In genomic region chr1:15062479-15063099, GRCh38 we compare ENCODE assay signal across 10 cellular contexts.
A peak's percentile ranks its signal among the peaks of the same experiment; 100 is the strongest.
DNase-seq lines count a peak whose midpoint lies in the region; ATAC-seq, FAIRE-seq and TF ChIP-seq lines count a peak whose summit lies in the region.
"Had no signal": no experiment of that assay in that cellular context is flagged by ENCODE, and none has a peak within 500 bp of the region (broad histone marks: within the 10 kb centered on the region; RNA-seq: fewer than 3 reads in every experiment).

No MANE protein-coding gene starts in this region.

- H3K18ac ChIP-seq in H9 (ENCODE audit: insufficient read length, low read depth, low read length), result no peak overlapping the region

- no peak overlapping the region for H2BK15ac ChIP-seq in H9 (ENCODE audit: low read depth, low read length)

- no peak overlapping the region for H2BK20ac ChIP-seq in H9 (ENCODE audit: low read depth, low read length, poor library complexity, severe bottlenecking)

- peaks cover 4 to 5% of the 10 kb centered on the region in 2 experiments; a peak in 4 of 5 replicates for H3K9me3 Mint-ChIP-seq in H9

- no peak overlapping the region for H3T11ph ChIP-seq in H9 (ENCODE audit: low read length)

- H3K4me2 ChIP-seq in H9 (ENCODE audit: insufficient read depth, insufficient read length, low read length), result no peak overlapping the region

- TF ChIP-seq CTCF in AG09309 (IDR thresholded peaks at IDR 0.05; ENCODE audit: control insufficient read depth, insufficient read depth, low read depth, low read length, missing control alignments) (peak; percentile 39), H9 (conservative IDR thresholded peaks at IDR 0.05) (peak; percentile 78), WI38 (IDR thresholded peaks at IDR 0.05; ENCODE audit: low read depth, low read length) (peak; percentile 59), kidney (IDR thresholded peaks at IDR 0.05; ENCODE audit: borderline replicate concordance, extremely low read depth, insufficient read depth) (peak; percentile 24), lower leg skin (IDR thresholded peaks at IDR 0.05) (no peak)

- no CpG with 5 or more reads among the region's 6 CpGs for WGBS in H9 (ENCODE audit: extremely low coverage, insufficient read length, low lambda C conversion rate)
- WGBS in lower leg skin, 2 donors, result 91 to 98% methylated on average over 6 of the region's 6 CpGs

- DNase-seq in AG09309 (ENCODE audit: low read depth) (no peak), H9 (no peak), kidney (no peak), lower leg skin (ENCODE audit: low spot score in 2 of 2) (no peak), substantia nigra (lab: John Stamatoyannopoulos, UW) (no peak), NOMO-1 (lab: John Stamatoyannopoulos, UW; ENCODE audit: unreplicated experiment in 2 of 2) (no peak)
- DNase-seq: activated T-cell treated with anti-CD3 and anti-CD28 coated beads, Interleukin-2, amount 50 U/mL, for 72 hours; naive B cell had no signal

- no peak overlapping the region for H3K4me3 Mint-ChIP-seq in H9
- H3K4me3 Mint-ChIP-seq: activated T-cell treated with anti-CD3 and anti-CD28 coated beads, Interleukin-2, amount 50 U/mL, for 72 hours; naive B cell had no signal

- peaks cover 4 to 7% (median 5%) of the 10 kb centered on the region in 3 experiments for H3K36me3 Mint-ChIP-seq in H9 (ENCODE audit: insufficient read depth in 1 of 3, low read depth in 3 of 3)
- H3K36me3 Mint-ChIP-seq: naive B cell had no signal

- no peaks in the 10 kb centered on the region for H3K27me3 Mint-ChIP-seq in H9 (ENCODE audit: low read depth)

- no peak for TF ChIP-seq POLR2A in lower leg skin (IDR thresholded peaks at IDR 0.05)

- H3K27ac ChIP-seq in H9 (ENCODE audit: insufficient read length, low read depth, low read length) (no peak overlapping the region), kidney (ENCODE audit: low read depth in 2 of 2, low read length in 2 of 2) (no peak overlapping the region), substantia nigra (ENCODE audit: low read depth, low read length, poor library complexity, severe bottlenecking) (no peak overlapping the region)

- H3K9me3 ChIP-seq in H9 (ENCODE audit: control insufficient read depth, low read depth, low read length) (no peaks in the 10 kb centered on the region), kidney (ENCODE audit: control insufficient read depth in 1 of 2, low read length in 2 of 2) (no peaks in the 10 kb centered on the region)

- H3K36me3 ChIP-seq in kidney (ENCODE audit: control insufficient read depth in 1 of 2, insufficient read depth in 2 of 2, low read length in 2 of 2), result peaks cover 16 to 54% of the 10 kb centered on the region in 2 donors

- no peaks in the 10 kb centered on the region for H3K79me2 ChIP-seq in H9 (ENCODE audit: insufficient read depth, low read length)

- no peak overlapping the region for H3K4ac ChIP-seq in H9 (ENCODE audit: low read depth, low read length)

- no peaks in the 10 kb centered on the region for H3K23me2 ChIP-seq in H9 (ENCODE audit: insufficient read length, low read depth, low read length, poor library complexity, severe bottlenecking)

- H3K4me1 ChIP-seq in H9 (ENCODE audit: insufficient read depth, low read length), result no peaks in the 10 kb centered on the region
- peaks cover 0 to 2% of the 10 kb centered on the region in 2 donors for H3K4me1 ChIP-seq in kidney (ENCODE audit: control insufficient read depth in 1 of 2, insufficient read depth in 1 of 2, low read depth in 1 of 2, low read length in 2 of 2)

- no peak overlapping the region for H3K9ac ChIP-seq in H9 (ENCODE audit: extremely low read depth, insufficient read length, low read length)
- no peak overlapping the region for H3K9ac ChIP-seq in kidney (ENCODE audit: low read length in 2 of 2)

- H2BK5ac ChIP-seq in H9 (ENCODE audit: insufficient read length, low read length), result no peak overlapping the region

- intact Hi-C loops in kidney (cut with DNase I) (no loop called here), lower leg skin (cut with DNase I; ENCODE audit: low total_unique reads) (no loop called here)

- no peak for FAIRE-seq in kidney (lab: Jason Lieb, UNC)

- no peak overlapping the region for H4K8ac ChIP-seq in H9 (replicated peaks; ENCODE audit: insufficient read length, low read depth, low read length)

- no peaks in the 10 kb centered on the region for H3K27me3 ChIP-seq in H9 (ENCODE audit: insufficient read depth, low read length)

- H3K4me3 ChIP-seq in AG09309 (ENCODE audit: control insufficient read depth, low read depth, low read length), result no peak overlapping the region
- H3K4me3 ChIP-seq in WI38 (ENCODE audit: low read depth, low read length), result no peak overlapping the region
- H3K4me3 ChIP-seq in kidney (ENCODE audit: low read length in 2 of 2), result no peak overlapping the region
- no peak overlapping the region for H3K4me3 ChIP-seq in lower leg skin (ENCODE audit: low read depth, poor library complexity, severe bottlenecking)

- H2AK5ac ChIP-seq in H9 (ENCODE audit: insufficient read length, low read length), result no peak overlapping the region

- no peak overlapping the region for H3K56ac ChIP-seq in H9 (ENCODE audit: insufficient read length, low read depth, low read length)

- ATAC-seq in GM18873 (IDR thresholded peaks at IDR 0.05; ENCODE audit: low FRiP score, unreplicated experiment), result no peak
- ATAC-seq: activated T-cell treated with anti-CD3 and anti-CD28 coated beads, Interleukin-2, amount 50 U/mL, for 72 hours had no signal

- no peak overlapping the region for H3K23ac ChIP-seq in H9 (ENCODE audit: insufficient read length, low read depth, low read length)

- H2AFZ ChIP-seq in H9 (ENCODE audit: low read length), result no peak overlapping the region

- H4K20me1 ChIP-seq in H9 (ENCODE audit: control insufficient read depth, insufficient read depth, insufficient read length), result no peaks in the 10 kb centered on the region

- H3K27ac Mint-ChIP-seq in H9, result no peak overlapping the region
- H3K27ac Mint-ChIP-seq: activated T-cell treated with anti-CD3 and anti-CD28 coated beads, Interleukin-2, amount 50 U/mL, for 72 hours; naive B cell had no signal

- no peaks in the 10 kb centered on the region; a peak in 1 of 4 replicates for H3K4me1 Mint-ChIP-seq in H9
- H3K4me1 Mint-ChIP-seq: naive B cell had no signal

- no peak overlapping the region for H2BK120ac ChIP-seq in H9 (ENCODE audit: low read depth, low read length, poor library complexity, severe bottlenecking)

- no peak overlapping the region for H4K5ac ChIP-seq in H9 (ENCODE audit: insufficient read length, low read depth, low read length)

- H3K14ac ChIP-seq in H9 (ENCODE audit: insufficient read depth, low read length), result no peak overlapping the region

- no peak overlapping the region for H4K91ac ChIP-seq in H9 (ENCODE audit: insufficient read length, low read depth, low read length)

- no peak overlapping the region for H2BK12ac ChIP-seq in H9 (ENCODE audit: insufficient read length, low read depth, low read length)

- no peaks in the 10 kb centered on the region for H3K79me1 ChIP-seq in H9 (ENCODE audit: insufficient read depth, low read depth, low read length, poor library complexity, severe bottlenecking)

Comparison
In these comparisons a context has a peak if more than half of its experiments do, and no peak if none do; other contexts are left out.
1. CTCF ChIP-seq: peak in AG09309 (single experiment), H9 (single experiment), WI38 (single experiment) and kidney (single experiment); none in lower leg skin (0 of 3).